ENCODE assay signal across 10 cellular contexts in genomic region chr5:35938518-35939227, GRCh38. TPM values are rescaled to one million over a fixed set of nuclear protein-coding genes. Genes with fewer than 3 reads are reported as not detected.
DNase-seq lines count a peak whose midpoint lies in the region; ATAC-seq, FAIRE-seq and TF ChIP-seq lines count a peak whose summit lies in the region.
"Had no signal": no experiment of that assay in that cellular context is flagged by ENCODE, and none has a peak within 500 bp of the region (broad histone marks: within the 10 kb centered on the region; RNA-seq: fewer than 3 reads in every experiment).

TSS of gene CAPSL (minus strand) at chr5:35938622. CDS start at chr5:35921120, 17,502 bp downstream.

- FAIRE-seq in bronchial epithelial cell (lab: Jason Lieb, UNC) (no peak), H54 (lab: Jason Lieb, UNC) (no peak)

- no peak within 1 kb of the TSS for H3K27ac ChIP-seq in Peyer's patch
- H3K27ac ChIP-seq: heart right ventricle, SJSA1 had no signal

- H3K9me3 ChIP-seq in Peyer's patch = no peaks in the 10 kb centered on the region
- H3K9me3 ChIP-seq: heart right ventricle had no signal

- DNase-seq in Caki2 (ENCODE audit: low read depth) = peak; percentile 34
- peak; percentile 31 for DNase-seq in LoVo (ENCODE audit: low spot score)
- peak; percentile 39 for DNase-seq in bronchial epithelial cell (ENCODE audit: low read depth)
- peak; percentile 65 for DNase-seq in medulla oblongata (ENCODE audit: extremely low spot score)
- DNase-seq in H54 (ENCODE audit: insufficient read length, low spot score) = no peak
- no peak for DNase-seq in Peyer's patch

- H3K4me3 ChIP-seq in bronchial epithelial cell (ENCODE audit: low read depth, low read length) = no peak within 1 kb of the TSS
- H3K4me3 ChIP-seq in Peyer's patch = no peak within 1 kb of the TSS
- H3K4me3 ChIP-seq: heart right ventricle, SJSA1 had no signal

- TF ChIP-seq POLR2A in H54 (IDR thresholded peaks at IDR 0.05; ENCODE audit: low read depth, low read length) = no peak
- TF ChIP-seq POLR2A in Peyer's patch (IDR thresholded peaks at IDR 0.05) = no peak

- H3K36me3 ChIP-seq in bronchial epithelial cell (ENCODE audit: control insufficient read depth, insufficient read depth, low read length) = no peaks in the 10 kb centered on the region
- no peaks in the 10 kb centered on the region for H3K36me3 ChIP-seq in Peyer's patch
- H3K36me3 ChIP-seq: heart right ventricle, SJSA1 had no signal

- in situ Hi-C loops in Caki2 (cut with HindIII; ENCODE audit: low pct_unique_long_range_greater_than_20kb, low sequenced_read_pairs) = no loop called here

- H3K27me3 ChIP-seq in bronchial epithelial cell (ENCODE audit: control insufficient read depth, insufficient read depth, low read length) = no peaks in the 10 kb centered on the region
- H3K27me3 ChIP-seq in Peyer's patch = no peaks in the 10 kb centered on the region

- H3K4me1 ChIP-seq in Peyer's patch = no peaks in the 10 kb centered on the region
- H3K4me1 ChIP-seq: heart right ventricle, SJSA1 had no signal

- TF ChIP-seq CTCF in bronchial epithelial cell (IDR thresholded peaks at IDR 0.05; ENCODE audit: insufficient read depth, low read length, severe bottlenecking) = no peak
- no peak for TF ChIP-seq CTCF in Peyer's patch (IDR thresholded peaks at IDR 0.05)

- ATAC-seq in GM18520 (IDR thresholded peaks at IDR 0.05; ENCODE audit: unreplicated experiment) (no peak), HG03354 (IDR thresholded peaks at IDR 0.05; ENCODE audit: poor library complexity, severe bottlenecking, unreplicated experiment) (no peak)
- ATAC-seq: heart right ventricle had no signal

RNA-seq across cellular contexts. Expression of gene CAPSL, which starts in this region (rescaled TPM):
- not detected in 2 replicates for total RNA-seq in Caki2 (2014; rRNA removed; shearing (Covaris generic); ENCODE audit: low replicate concordance)
- total RNA-seq in bronchial epithelial cell (not detected in 2 replicates), Peyer's patch (not detected)
- total RNA-seq: heart right ventricle had no signal

Comparison
In these comparisons a context has a peak if more than half of its experiments do, and no peak if none do; other contexts are left out.
1. Peak in DNase-seq in Caki2; RNA of the gene not detected or under 1 TPM.
2. Peak in DNase-seq in bronchial epithelial cell; RNA of the gene not detected or under 1 TPM.
3. DNase-seq: peak in LoVo (single experiment) and medulla oblongata (single experiment); none in H54 (single experiment) and Peyer's patch (0 of 3).